In genomic region chr10:87927091-87927490, GRCh38 we compare ENCODE assay signal across 15 cellular contexts.
DNase-seq lines count a peak whose midpoint lies in the region; ATAC-seq and TF ChIP-seq lines count a peak whose summit lies in the region.
"Had no signal": no experiment of that assay in that cellular context is flagged by ENCODE, and none has a peak within 500 bp of the region (broad histone marks: within the 10 kb centered on the region; RNA-seq: fewer than 3 reads in every experiment).

No MANE protein-coding gene starts in this region.

- H3K27me3 ChIP-seq in cardiac muscle cell (no peaks in the 10 kb centered on the region), spleen (replicated peaks in 1 of 7) (no peaks in the 10 kb centered on the region)

- peak in 1 of 2 donors; percentile 60 for DNase-seq in cardiac muscle cell (ENCODE audit: low read depth in 1 of 2, low spot score in 1 of 2)
- no peak for DNase-seq in Right ventricle myocardium inferior (ENCODE audit: missing footprints)
- peak; percentile 14 for DNase-seq in hepatic stellate cell (ENCODE audit: low spot score)
- no peak for DNase-seq in spleen
- no peak for DNase-seq in cerebellum (ENCODE audit: low spot score)
- DNase-seq in NCI-H187 treated with DMSO at 0.1 percent for 48 hours (lab: John Stamatoyannopoulos, UW): no peak
- no peak for DNase-seq in NCI-H2227 treated with DMSO at 0.1 percent for 48 hours (lab: John Stamatoyannopoulos, UW)
- DNase-seq: activated CD4-positive, alpha-beta T cell treated with anti-CD3 and anti-CD28 coated beads for 1 hour; hippocampal formation; left ventricle myocardium superior; MV-4-11; NCI-H345; stimulated activated naive B cell treated with anti-CD40 and anti-IgM and Interleukin-4, amounts not matched to agents 10 μg/mL and 1 μg/mL and 100 μg/mL, for 72 hours had no signal

- intact Hi-C loops in Right ventricle myocardium inferior (cut with DNase I): no loop called here
- intact Hi-C loops in spleen (cut with DNase I; ENCODE audit: low total_unique reads): no loop called here

- ATAC-seq in Right ventricle myocardium inferior: no peak
- peak; percentile 31; the same call in 2 of the 3 replicates for ATAC-seq in SK-N-SH treated with all-trans-retinoic acid at 6 μM for 48 hours
- ATAC-seq: left ventricle myocardium superior; stimulated activated naive B cell treated with anti-CD40 and anti-IgM and Interleukin-4, amounts not matched to agents 10 μg/mL and 1 μg/mL and 100 μg/mL, for 72 hours had no signal

- H3K4me1 ChIP-seq in cardiac muscle cell (ENCODE audit: low read depth): peaks cover 22% of the 10 kb centered on the region
- H3K4me1 ChIP-seq in spleen: peaks cover 51 to 100% (median 90%) of the 10 kb centered on the region in 6 donors

- TF ChIP-seq CTCF in cardiac muscle cell (IDR thresholded peaks at IDR 0.05; ENCODE audit: low read depth, low read length): no peak
- no peak for TF ChIP-seq CTCF in spleen (IDR thresholded peaks at IDR 0.05 in 8 of 11, conservative IDR thresholded peaks at IDR 0.05 in 3 of 11)

- H3K27ac ChIP-seq in cardiac muscle cell (peak overlapping the region; percentile 11), spleen (peak overlapping the region in 7 of 8 donors; percentile 40 to 61 (median 49))
- H3K27ac ChIP-seq: epithelial cell of prostate had no signal

- WGBS in spleen, 5 donors: 18 to 35% (median 23%) methylated on average over 2 of the region's 2 CpGs

- H3K9me3 ChIP-seq in cardiac muscle cell (ENCODE audit: low read depth): no peaks in the 10 kb centered on the region
- peaks cover 0 to under 1% (median 0%) of the 10 kb centered on the region in 8 donors for H3K9me3 ChIP-seq in spleen

- H3K36me3 ChIP-seq in cardiac muscle cell (no peaks in the 10 kb centered on the region), spleen (peaks cover 0 to 57% (median 0%) of the 10 kb centered on the region in 6 donors)

- TF ChIP-seq POLR2A in spleen (IDR thresholded peaks at IDR 0.05): no peak

- H3K4me3 ChIP-seq in cardiac muscle cell (no peak overlapping the region), spleen (no peak overlapping the region)

TF ChIP-seq in SK-N-SH treated with all-trans-retinoic acid at 6 μM for 48 hours, 23 proteins besides CTCF, POLR2A, EP300 and RAD21:
- no peak for TF ChIP-seq ISL1 (CRISPR knock-in tag; IDR thresholded peaks at IDR 0.05)
- no peak for TF ChIP-seq PPARA (CRISPR knock-in tag; IDR thresholded peaks at IDR 0.05; ENCODE audit: borderline replicate concordance)
- no peak for TF ChIP-seq ZFP3 (CRISPR knock-in tag; IDR thresholded peaks at IDR 0.05)
- no peak for TF ChIP-seq OSR1 (CRISPR knock-in tag; IDR thresholded peaks at IDR 0.05)
- TF ChIP-seq ZC3H10 (CRISPR knock-in tag; IDR thresholded peaks at IDR 0.05): no peak
- TF ChIP-seq, protein P1, sequence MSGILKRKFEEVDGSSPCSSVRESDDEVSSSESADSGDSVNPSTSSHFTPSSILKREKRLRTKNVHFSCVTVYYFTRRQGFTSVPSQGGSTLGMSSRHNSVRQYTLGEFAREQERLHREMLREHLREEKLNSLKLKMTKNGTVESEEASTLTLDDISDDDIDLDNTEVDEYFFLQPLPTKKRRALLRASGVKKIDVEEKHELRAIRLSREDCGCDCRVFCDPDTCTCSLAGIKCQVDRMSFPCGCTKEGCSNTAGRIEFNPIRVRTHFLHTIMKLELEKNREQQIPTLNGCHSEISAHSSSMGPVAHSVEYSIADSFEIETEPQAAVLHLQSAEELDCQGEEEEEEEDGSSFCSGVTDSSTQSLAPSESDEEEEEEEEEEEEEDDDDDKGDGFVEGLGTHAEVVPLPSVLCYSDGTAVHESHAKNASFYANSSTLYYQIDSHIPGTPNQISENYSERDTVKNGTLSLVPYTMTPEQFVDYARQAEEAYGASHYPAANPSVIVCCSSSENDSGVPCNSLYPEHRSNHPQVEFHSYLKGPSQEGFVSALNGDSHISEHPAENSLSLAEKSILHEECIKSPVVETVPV (CRISPR knock-in tag; IDR thresholded peaks at IDR 0.05): no peak
- no peak for TF ChIP-seq TSHZ2 (CRISPR knock-in tag; IDR thresholded peaks at IDR 0.05)
- no peak for TF ChIP-seq PATZ1 (CRISPR knock-in tag; IDR thresholded peaks at IDR 0.05; ENCODE audit: borderline replicate concordance)
- TF ChIP-seq CREB5 (CRISPR knock-in tag; IDR thresholded peaks at IDR 0.05; ENCODE audit: low read depth): no peak
- TF ChIP-seq, protein P2, sequence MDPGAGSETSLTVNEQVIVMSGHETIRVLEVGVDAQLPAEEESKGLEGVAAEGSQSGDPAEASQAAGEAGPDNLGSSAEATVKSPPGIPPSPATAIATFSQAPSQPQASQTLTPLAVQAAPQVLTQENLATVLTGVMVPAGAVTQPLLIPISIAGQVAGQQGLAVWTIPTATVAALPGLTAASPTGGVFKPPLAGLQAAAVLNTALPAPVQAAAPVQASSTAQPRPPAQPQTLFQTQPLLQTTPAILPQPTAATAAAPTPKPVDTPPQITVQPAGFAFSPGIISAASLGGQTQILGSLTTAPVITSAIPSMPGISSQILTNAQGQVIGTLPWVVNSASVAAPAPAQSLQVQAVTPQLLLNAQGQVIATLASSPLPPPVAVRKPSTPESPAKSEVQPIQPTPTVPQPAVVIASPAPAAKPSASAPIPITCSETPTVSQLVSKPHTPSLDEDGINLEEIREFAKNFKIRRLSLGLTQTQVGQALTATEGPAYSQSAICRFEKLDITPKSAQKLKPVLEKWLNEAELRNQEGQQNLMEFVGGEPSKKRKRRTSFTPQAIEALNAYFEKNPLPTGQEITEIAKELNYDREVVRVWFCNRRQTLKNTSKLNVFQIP (CRISPR knock-in tag; IDR thresholded peaks at IDR 0.05; ENCODE audit: borderline replicate concordance, low read depth): no peak
- TF ChIP-seq TCF4 (CRISPR knock-in tag; IDR thresholded peaks at IDR 0.05; ENCODE audit: borderline replicate concordance): no peak
- no peak for TF ChIP-seq ESRRG (CRISPR knock-in tag; IDR thresholded peaks at IDR 0.05)
- no peak for TF ChIP-seq ZNF70 (CRISPR knock-in tag; IDR thresholded peaks at IDR 0.05)
- no peak for TF ChIP-seq RARB (CRISPR knock-in tag; IDR thresholded peaks at IDR 0.05)
- no peak for TF ChIP-seq CSDC2 (CRISPR knock-in tag; IDR thresholded peaks at IDR 0.05)
